8 cellular contexts compared by ENCODE assay signal in genomic region chr14:63869940-63870752, GRCh38. TPM values are rescaled to one million over a fixed set of nuclear protein-coding genes. Genes with fewer than 3 reads are reported as not detected.
DNase-seq lines count a peak whose midpoint lies in the region; ATAC-seq and TF ChIP-seq lines count a peak whose summit lies in the region.
"Not testable (repeated sequence)": the region's sequence is repeated elsewhere in the genome, so short reads cannot be mapped to it uniquely, and the experiment has no call there.

No MANE protein-coding gene starts in this region.

- intact Hi-C loops in left colon (cut with DNase I, micrococcal nuclease): not testable (repeated sequence)

- H2AFZ ChIP-seq in KMS-11 (ENCODE audit: low read depth): not testable (repeated sequence)

- peaks cover 59% of the 10 kb centered on the region for H3K4me1 Mint-ChIP-seq in activated naive CD8-positive, alpha-beta T cell (ENCODE audit: low read depth)

- H3K4me2 ChIP-seq in KMS-11: peak overlapping the region; percentile 38; the same call in 1 of the 2 replicates

- H4K20me1 ChIP-seq in KMS-11 (ENCODE audit: insufficient read depth): not testable (repeated sequence)

- H3K4me3 Mint-ChIP-seq in activated naive CD8-positive, alpha-beta T cell: peak overlapping the region; percentile 72

- not testable (repeated sequence) for H3K9me3 Mint-ChIP-seq in activated naive CD8-positive, alpha-beta T cell (ENCODE audit: low read depth)

- peak overlapping the region; percentile 87 for H3K27ac Mint-ChIP-seq in activated naive CD8-positive, alpha-beta T cell

- not testable (repeated sequence) for H3K79me2 ChIP-seq in KMS-11 (ENCODE audit: insufficient read depth, low read depth)

- TF ChIP-seq CTCF in KMS-11 (conservative IDR thresholded peaks at IDR 0.05; ENCODE audit: low read depth, low read length); thoracic aorta (IDR thresholded peaks at IDR 0.05): not testable (repeated sequence)

- H3K4me1 ChIP-seq in KMS-11 (ENCODE audit: low read depth, poor library complexity, severe bottlenecking): peaks cover 51% of the 10 kb centered on the region
- peaks cover 29 to 40% of the 10 kb centered on the region in 2 donors for H3K4me1 ChIP-seq in thoracic aorta (ENCODE audit: control insufficient read depth in 1 of 2, low read depth in 2 of 2)

- H3K36me3 Mint-ChIP-seq in activated naive CD8-positive, alpha-beta T cell: peaks cover 12% of the 10 kb centered on the region

- peak; percentile 60 for DNase-seq in RPMI8226
- DNase-seq in left colon; thoracic aorta (ENCODE audit: low spot score): not testable (repeated sequence)

- not testable (repeated sequence) for H3K27me3 ChIP-seq in KMS-11 (ENCODE audit: insufficient read depth, low read depth); thoracic aorta (replicated peaks; ENCODE audit: insufficient read depth)

- ATAC-seq in GM21390 (IDR thresholded peaks at IDR 0.05; ENCODE audit: unreplicated experiment): peak; percentile 56
- ATAC-seq in HG02981 (IDR thresholded peaks at IDR 0.05; ENCODE audit: unreplicated experiment): peak; percentile 39
- peak; percentile 58 for ATAC-seq in left colon
- not testable (repeated sequence) for ATAC-seq in thoracic aorta (ENCODE audit: insufficient number of reproducible peaks, low FRiP score, low read depth)

- not testable (repeated sequence) for H3K9ac ChIP-seq in KMS-11

- H3K27me3 Mint-ChIP-seq in activated naive CD8-positive, alpha-beta T cell: not testable (repeated sequence)

- peak overlapping the region; percentile 14; the same call in 1 of the 2 replicates for H3K27ac ChIP-seq in KMS-11
- not testable (repeated sequence) for H3K27ac ChIP-seq in thoracic aorta

- H3K36me3 ChIP-seq in KMS-11 (ENCODE audit: insufficient read depth); thoracic aorta: not testable (repeated sequence)

- H3K4me3 ChIP-seq in GM08714 (ENCODE audit: low read length) (peak overlapping the region; percentile 35; the same call in 1 of the 2 replicates), thoracic aorta (peak overlapping the region; percentile 37)
- not testable (repeated sequence) for H3K4me3 ChIP-seq in KMS-11 (IDR thresholded peaks at IDR 0.05; ENCODE audit: insufficient read depth, low read depth, low read length)

- H3K9me3 ChIP-seq in thoracic aorta: not testable (repeated sequence)

RNA-seq across cellular contexts. Expression of gene SYNE2, which starts 17.3 kb away (rescaled TPM):
- total RNA-seq in left colon (100 to 1,000 TPM; 137 to 189 TPM), thoracic aorta (100 to 1,000 TPM; 125 to 256 TPM)
